Comparison of ENCODE assay signal across 8 cellular contexts in genomic region chr6:105995403-105995699, GRCh38.
DNase-seq lines count a peak whose midpoint lies in the region; ATAC-seq and TF ChIP-seq lines count a peak whose summit lies in the region.

No MANE protein-coding gene starts in this region.

- peaks cover 65% of the 10 kb centered on the region for H3K27me3 Mint-ChIP-seq in activated naive CD4-positive, alpha-beta T cell treated with anti-CD3 and anti-CD28 coated beads for 36 hours (ENCODE audit: low read depth)

- no peak overlapping the region for H3K27ac Mint-ChIP-seq in activated naive CD4-positive, alpha-beta T cell treated with anti-CD3 and anti-CD28 coated beads for 36 hours

- 23 to 25% methylated on average over 5 of the region's 5 CpGs for WGBS in tibial nerve, 2 donors

- H3K4me3 Mint-ChIP-seq in activated naive CD4-positive, alpha-beta T cell treated with anti-CD3 and anti-CD28 coated beads for 36 hours = peak overlapping the region; percentile 77

- DNase-seq in activated naive CD4-positive, alpha-beta T cell treated with anti-CD3 and anti-CD28 coated beads for 36 hours = no peak
- DNase-seq in activated naive CD4-positive, alpha-beta T cell (lab: John Stamatoyannopoulos, UW) = no peak
- DNase-seq in tibial nerve (ENCODE audit: low spot score in 2 of 2) (no peak), medulla oblongata (ENCODE audit: extremely low spot score) (no peak)

- no peak for TF ChIP-seq POLR2A in tibial nerve (IDR thresholded peaks at IDR 0.05)

- no peaks in the 10 kb centered on the region for H3K9me3 Mint-ChIP-seq in activated naive CD4-positive, alpha-beta T cell treated with anti-CD3 and anti-CD28 coated beads for 36 hours

- H3K27me3 ChIP-seq in tibial nerve = peaks cover 0 to 43% of the 10 kb centered on the region in 2 donors

- no peak for TF ChIP-seq CTCF in VCaP (conservative IDR thresholded peaks at IDR 0.05)
- TF ChIP-seq CTCF in tibial nerve (IDR thresholded peaks at IDR 0.05) = no peak

- no peak for TF ChIP-seq EP300 in tibial nerve (IDR thresholded peaks at IDR 0.05)

- H3K4me3 ChIP-seq in iPS-18c (ENCODE audit: insufficient read depth, low read depth, low read length) = peak overlapping the region; percentile 71; the same call in 1 of the 2 replicates
- H3K4me3 ChIP-seq in tibial nerve = peak overlapping the region in 2 of 4 donors; percentile 68

- H3K36me3 ChIP-seq in tibial nerve = no peaks in the 10 kb centered on the region

- no peak for ATAC-seq in GM21619 (IDR thresholded peaks at IDR 0.05; ENCODE audit: unreplicated experiment)
- ATAC-seq in activated CD4-positive, CD25-positive, alpha-beta regulatory T cell treated with anti-CD3 and anti-CD28 coated beads, Interleukin-2, amount 50 U/mL, for 24 hours = no peak

- CTCF ChIA-PET in activated naive CD4-positive, alpha-beta T cell treated with anti-CD3 and anti-CD28 coated beads for 36 hours (lab: Charles Lee) = interaction anchor here (0.9 to 1.1 kb wide), 3 partner anchors 122 to 228 kb away, joined by 3 read pairs; no protein-coding TSS in a partner anchor

- peaks cover 22% of the 10 kb centered on the region for H3K4me1 Mint-ChIP-seq in activated naive CD4-positive, alpha-beta T cell treated with anti-CD3 and anti-CD28 coated beads for 36 hours (ENCODE audit: low read depth)

- H3K4me1 ChIP-seq in tibial nerve = peaks cover 0 to 37% (median 8%) of the 10 kb centered on the region in 4 donors

- peak overlapping the region; percentile 34; the same call in 1 of the 2 replicates for H3K27ac ChIP-seq in VCaP
- peak overlapping the region in 3 of 4 donors; percentile 18 to 88 (median 66) for H3K27ac ChIP-seq in tibial nerve

- no peaks in the 10 kb centered on the region for H3K9me3 ChIP-seq in iPS-18c (ENCODE audit: control insufficient read depth, insufficient read depth, low read length)
- no peaks in the 10 kb centered on the region for H3K9me3 ChIP-seq in tibial nerve

- H3K36me3 Mint-ChIP-seq in activated naive CD4-positive, alpha-beta T cell treated with anti-CD3 and anti-CD28 coated beads for 36 hours (ENCODE audit: low read depth) = no peaks in the 10 kb centered on the region

- intact Hi-C loops in activated naive CD4-positive, alpha-beta T cell treated with anti-CD3 and anti-CD28 coated beads for 36 hours (cut with micrococcal nuclease) = loop anchor here (2.0 kb wide), 1 partner anchor 263 kb away; no protein-coding TSS in a partner anchor
